Comparison of ENCODE assay signal across 29 cellular contexts in the genomic region with DNA sequence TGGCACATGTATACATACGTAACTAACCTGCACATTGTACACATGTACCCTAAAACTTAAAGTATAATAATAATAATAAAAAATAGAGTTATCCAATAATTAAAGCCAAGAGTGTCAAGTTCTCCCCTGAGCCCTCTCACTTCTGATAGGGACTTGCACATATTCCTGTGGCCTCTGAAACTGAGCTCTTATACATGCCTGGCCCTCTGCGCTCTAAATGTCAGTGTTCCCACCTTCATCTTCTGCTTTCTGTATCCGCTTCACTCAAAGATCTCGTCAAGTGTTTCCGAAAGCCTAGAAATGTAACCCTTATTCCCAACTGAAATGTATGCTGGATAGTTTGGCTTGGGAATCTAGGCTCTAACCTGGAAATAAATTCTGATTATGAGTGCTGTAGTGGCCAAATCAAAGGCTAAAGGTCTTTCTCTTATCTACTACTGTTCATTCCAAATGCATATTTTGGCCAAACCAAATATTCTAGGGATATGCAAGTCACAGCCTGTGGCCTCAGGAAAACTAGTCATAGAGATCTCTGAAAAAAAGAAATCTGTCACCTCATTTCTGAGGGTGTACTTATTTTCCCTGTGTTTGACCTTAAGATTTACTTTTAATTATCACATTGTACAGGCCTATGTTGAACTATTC.
"Had no signal": no experiment of that assay in that cellular context is flagged by ENCODE, and none has a peak within 500 bp of the region (broad histone marks: within the 10 kb centered on the region; RNA-seq: fewer than 3 reads in every experiment).

No MANE protein-coding gene starts in this region.

- H3K27ac ChIP-seq: neutrophil, parathyroid adenoma, psoas muscle, skin epidermis, spleen, suprapubic skin, testis, tibial nerve, upper lobe of left lung, vagina had no signal

- H3K4me2 ChIP-seq: smooth muscle cell had no signal

- H3K27me3 ChIP-seq: neutrophil, spleen, suprapubic skin, testis, tibial nerve, upper lobe of left lung, vagina had no signal

- FAIRE-seq: urothelium cell line had no signal

- H3K4me1 ChIP-seq: parathyroid adenoma, psoas muscle, spleen, suprapubic skin, testis, tibial nerve, vagina had no signal

- H3K36me3 ChIP-seq: neutrophil, spleen, suprapubic skin, tibial nerve, upper lobe of left lung, vagina had no signal

- ATAC-seq: naive thymus-derived CD4-positive, alpha-beta T cell; natural killer cell; psoas muscle; sciatic nerve; stimulated activated memory B cell treated with anti-CD40 and anti-IgM and Interleukin-4, amounts not matched to agents 10 μg/mL and 1 μg/mL and 100 μg/mL, for 72 hours; stimulated activated naive CD8-positive, alpha-beta T cell treated with anti-CD3 and anti-CD28 coated beads, Interleukin-15, amount 100 ng/mL, for 72 hours; stimulated activated naive CD8-positive, alpha-beta T cell treated with anti-CD3 and anti-CD28 coated beads, Interleukin-15, Interleukin-2, amounts not matched to agents 100 U/mL and 50 U/mL, for 24 hours had no signal

- H2AFZ ChIP-seq: parathyroid adenoma had no signal

- H3K9me3 ChIP-seq: neutrophil, psoas muscle, suprapubic skin, testis, tibial nerve, upper lobe of left lung, vagina had no signal

- H3K79me2 ChIP-seq: parathyroid adenoma had no signal

- DNase-seq: naive thymus-derived CD4-positive, alpha-beta T cell; natural killer cell; nephron progenitor cell; nucleus accumbens; posterior cingulate gyrus; psoas muscle; right cardiac atrium; spleen; stimulated activated CD4-positive, alpha-beta T cell treated with anti-CD3 and anti-CD28 coated beads, Interleukin-12 subunit alpha, Interleukin-12 subunit beta, amount 100 ng/mL, for 4 hours; stimulated activated CD4-positive, alpha-beta T cell treated with anti-CD3 and anti-CD28 coated beads, Interleukin-1b, Interleukin-23, amount 100 ng/mL, for 48 hours; stimulated activated CD4-positive, alpha-beta T cell treated with anti-CD3 and anti-CD28 coated beads, Interleukin-4, amount 100 ng/mL, for 1 hour; stimulated activated CD4-positive, alpha-beta T cell treated with anti-CD3 and anti-CD28 coated beads, Interleukin-4, amount 100 ng/mL, for 4 hours; stimulated activated CD8-positive, alpha-beta memory T cell treated with anti-CD3 and anti-CD28 coated beads, Interleukin-4, amount 100 ng/mL, for 48 hours; stimulated activated naive CD4-positive, alpha-beta T cell; stimulated activated naive CD8-positive, alpha-beta T cell treated with anti-CD3 and anti-CD28 coated beads, Interleukin-15, amount 100 ng/mL, for 72 hours; stimulated activated naive CD8-positive, alpha-beta T cell treated with anti-CD3 and anti-CD28 coated beads, Interleukin-15, Interleukin-2, amounts not matched to agents 100 U/mL and 50 U/mL, for 24 hours; substantia nigra; testis; upper lobe of left lung had no signal

- H3K4me3 ChIP-seq: psoas muscle, skin epidermis, smooth muscle cell, spleen, suprapubic skin, testis, tibial nerve, upper lobe of left lung, vagina had no signal

- H3K9ac ChIP-seq: parathyroid adenoma had no signal
